In genomic region chr1:84574936-84575335, GRCh38 we compare ENCODE assay signal across 9 cellular contexts. TPM values are rescaled to one million over a fixed set of nuclear protein-coding genes. Genes with fewer than 3 reads are reported as not detected.
DNase-seq lines count a peak whose midpoint lies in the region; ATAC-seq, FAIRE-seq and TF ChIP-seq lines count a peak whose summit lies in the region.
"Had no signal": no experiment of that assay in that cellular context is flagged by ENCODE, and none has a peak within 500 bp of the region (broad histone marks: within the 10 kb centered on the region; RNA-seq: fewer than 3 reads in every experiment).

No MANE protein-coding gene starts in this region.

- no peak for ATAC-seq in psoas muscle

- H3K9me3 ChIP-seq in psoas muscle, result no peaks in the 10 kb centered on the region

- no peaks in the 10 kb centered on the region for H3K27me3 ChIP-seq in psoas muscle (ENCODE audit: insufficient read depth in 3 of 3, low read length in 2 of 3)

- DNase-seq in GM19239 (ENCODE audit: insufficient read length, low spot score) (no peak), OCI-M1 (lab: John Stamatoyannopoulos, UW) (peak; percentile 51), epithelial cell of proximal tubule (ENCODE audit: low read depth) (no peak), psoas muscle (no peak), MV-4-11 (lab: John Stamatoyannopoulos, UW) (no peak), DMS153 treated with DMSO at 0.1 percent for 48 hours (lab: John Stamatoyannopoulos, UW; ENCODE audit: unreplicated experiment) (no peak), NCI-H187 (lab: John Stamatoyannopoulos, UW) (no peak)
- no peak for DNase-seq in activated effector memory CD4-positive, alpha-beta T cell treated with anti-CD3 and anti-CD28 coated beads, Interleukin-2, amount 50 U/mL, for 16 hours

- intact Hi-C loops in psoas muscle (cut with DNase I), result loop anchor here (2.0 to 5.0 kb wide), 2 partner anchors 68 to 70 kb away; partner anchors contain the start of genes GNG5 (in 1 of the 2) and SPATA1 (in 1 of the 2)

- TF ChIP-seq CTCF in epithelial cell of proximal tubule (conservative IDR thresholded peaks at IDR 0.05; ENCODE audit: low read depth, low read length) (no peak), psoas muscle (IDR thresholded peaks at IDR 0.05) (no peak)

- FAIRE-seq in GM19239 (lab: Jason Lieb, UNC), result peak; percentile 40
- FAIRE-seq: islet of Langerhans had no signal

- H3K4me3 ChIP-seq in epithelial cell of proximal tubule (ENCODE audit: low read depth, low read length) (peak overlapping the region; percentile 64), psoas muscle (peak overlapping the region; percentile 90)

- WGBS in psoas muscle, 3 donors, result 64 to 74% (median 64%) methylated on average over 7 of the region's 7 CpGs

- peaks cover 0 to under 1% of the 10 kb centered on the region in 2 donors for H3K36me3 ChIP-seq in psoas muscle (ENCODE audit: insufficient read depth in 1 of 2, low read depth in 1 of 2)

- H3K4me1 ChIP-seq in psoas muscle, result peaks cover 9% of the 10 kb centered on the region

- peak overlapping the region; percentile 96 for H3K27ac ChIP-seq in psoas muscle

RNA-seq across cellular contexts. Expression of gene CTBS, which starts 0.7 kb away (rescaled TPM):
- total RNA-seq in epithelial cell of proximal tubule (6.7 and 8.5 TPM in 2 replicates), psoas muscle (1 to 10 TPM; 4.4 to 5.2 (median 4.9) TPM)
- polyA plus RNA-seq in psoas muscle, result 1 to 10 TPM; 1.8 to 3.8 (median 2.1) TPM
